ENCODE assay signal across 18 cellular contexts in genomic region chr1:3630914-3631313, GRCh38. TPM values are rescaled to one million over a fixed set of nuclear protein-coding genes. Genes with fewer than 3 reads are reported as not detected.
"Had no signal": no experiment of that assay in that cellular context is flagged by ENCODE, and none has a peak within 500 bp of the region (broad histone marks: within the 10 kb centered on the region; RNA-seq: fewer than 3 reads in every experiment).

No MANE protein-coding gene starts in this region.

- H3K36me3 ChIP-seq: uterus had no signal

- DNase-seq: activated CD4-positive, alpha-beta T cell treated with anti-CD3 and anti-CD28 coated beads, Interleukin-2, amount 10 ng/mL, durations not matched to agents 24 days and 14 days; activated CD4-positive, CD25-positive, alpha-beta regulatory T cell; activated naive CD4-positive, alpha-beta T cell treated with anti-CD3 and anti-CD28 coated beads for 36 hours; activated T-cell treated with anti-CD3 and anti-CD28 coated beads for 4 hours; endodermal cell; islet precursor cell; naive thymus-derived CD4-positive, alpha-beta T cell; stimulated activated CD4-positive, alpha-beta T cell treated with anti-CD3 and anti-CD28 coated beads, Interleukin-2, amount 100 ng/mL, for 48 hours; stimulated activated naive B cell treated with anti-CD40 and anti-IgM and Interleukin-4, amounts not matched to agents 10 μg/mL and 1 μg/mL and 100 μg/mL, for 72 hours; T-helper 2 cell; tibial artery; uterus had no signal

- H3K9me3 ChIP-seq: left lung, mucosa of descending colon, tibial artery, uterus had no signal

- ATAC-seq: activated T-helper 17 cell treated with anti-CD3 and anti-CD28 coated beads, Interleukin-2, amount 50 U/mL, for 72 hours; left lung; mucosa of descending colon; naive thymus-derived CD4-positive, alpha-beta T cell; stimulated activated naive B cell treated with anti-CD40 and anti-IgM and Interleukin-4, amounts not matched to agents 10 μg/mL and 1 μg/mL and 100 μg/mL, for 72 hours had no signal

- H3K27ac Mint-ChIP-seq: activated CD4-positive, alpha-beta T cell treated with anti-CD3 and anti-CD28 coated beads, Interleukin-2, amount 10 ng/mL, durations not matched to agents 24 days and 14 days; activated naive CD4-positive, alpha-beta T cell treated with anti-CD3 and anti-CD28 coated beads for 36 hours; endodermal cell had no signal

- H3K4me3 ChIP-seq: left lung, mucosa of descending colon, tibial artery, uterus had no signal

- H3K27me3 ChIP-seq: left lung, tibial artery, uterus had no signal

- H3K4me1 ChIP-seq: uterus had no signal

- H3K4me3 Mint-ChIP-seq: activated CD4-positive, alpha-beta T cell treated with anti-CD3 and anti-CD28 coated beads, Interleukin-2, amount 10 ng/mL, durations not matched to agents 24 days and 14 days; activated naive CD4-positive, alpha-beta T cell treated with anti-CD3 and anti-CD28 coated beads for 36 hours; activated T-helper 17 cell treated with anti-CD3 and anti-CD28 coated beads, Interleukin-2, amount 50 U/mL, for 72 hours; endodermal cell; stimulated activated naive B cell treated with anti-CD40 and anti-IgM and Interleukin-4, amounts not matched to agents 10 μg/mL and 1 μg/mL and 100 μg/mL, for 72 hours had no signal

- H3K9me3 Mint-ChIP-seq: activated CD4-positive, alpha-beta T cell treated with anti-CD3 and anti-CD28 coated beads, Interleukin-2, amount 10 ng/mL, durations not matched to agents 24 days and 14 days; activated naive CD4-positive, alpha-beta T cell treated with anti-CD3 and anti-CD28 coated beads for 36 hours; activated T-helper 17 cell treated with anti-CD3 and anti-CD28 coated beads, Interleukin-2, amount 50 U/mL, for 72 hours; endodermal cell; naive thymus-derived CD4-positive, alpha-beta T cell; stimulated activated naive B cell treated with anti-CD40 and anti-IgM and Interleukin-4, amounts not matched to agents 10 μg/mL and 1 μg/mL and 100 μg/mL, for 72 hours had no signal

- H3K27me3 Mint-ChIP-seq: activated CD4-positive, alpha-beta T cell treated with anti-CD3 and anti-CD28 coated beads, Interleukin-2, amount 10 ng/mL, durations not matched to agents 24 days and 14 days; activated T-helper 17 cell treated with anti-CD3 and anti-CD28 coated beads, Interleukin-2, amount 50 U/mL, for 72 hours; naive thymus-derived CD4-positive, alpha-beta T cell; stimulated activated naive B cell treated with anti-CD40 and anti-IgM and Interleukin-4, amounts not matched to agents 10 μg/mL and 1 μg/mL and 100 μg/mL, for 72 hours had no signal

- H3K27ac ChIP-seq: tibial artery, uterus had no signal

RNA-seq across cellular contexts. Expression of gene TP73, which starts 21.4 kb away (rescaled TPM):
- total RNA-seq: dermis microvascular lymphatic vessel endothelial cell, epithelial cell of proximal tubule, skeletal muscle tissue had no signal
